14 cellular contexts compared by ENCODE assay signal in the genomic region with DNA sequence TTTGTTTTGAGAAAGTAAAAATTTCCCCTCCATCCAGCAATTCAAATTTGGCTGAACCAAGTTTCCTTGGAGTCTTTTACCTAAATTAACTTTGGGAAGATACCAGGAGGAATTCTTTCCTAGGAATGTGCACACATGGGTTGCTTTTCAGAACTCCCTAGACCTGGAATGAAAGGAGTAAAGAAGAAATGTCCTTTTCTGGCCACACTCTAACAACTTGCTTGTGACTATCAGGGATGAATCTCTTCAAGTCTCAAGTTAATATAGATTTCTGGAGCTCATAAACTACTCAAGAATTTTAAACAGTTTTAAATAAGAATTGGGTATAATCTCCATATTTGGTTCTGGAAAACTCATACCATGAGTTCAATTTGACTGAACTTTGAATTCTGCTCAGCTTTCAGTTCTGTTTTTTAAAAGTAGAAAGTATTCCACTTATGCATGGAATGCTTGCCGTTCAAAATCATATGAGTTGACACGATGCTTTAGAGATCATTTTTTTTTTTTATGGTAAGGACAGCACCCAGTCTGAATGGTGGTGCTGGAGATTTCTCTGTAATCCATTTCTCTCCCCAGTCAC. TPM values are rescaled to one million over a fixed set of nuclear protein-coding genes. Genes with fewer than 3 reads are reported as not detected.
DNase-seq lines count a peak whose midpoint lies in the region; ATAC-seq and TF ChIP-seq lines count a peak whose summit lies in the region.
"Had no signal": no experiment of that assay in that cellular context is flagged by ENCODE, and none has a peak within 500 bp of the region (broad histone marks: within the 10 kb centered on the region; RNA-seq: fewer than 3 reads in every experiment).

No MANE protein-coding gene starts in this region.

- intact Hi-C loops in activated B cell treated with CpG ODN at 0.5 μM for 24 hours (cut with micrococcal nuclease) (loop anchor here (1.0 kb wide), 2 partner anchors 8 to 13 kb away; a partner anchor contains a TSS), gastrocnemius medialis (cut with DNase I; ENCODE audit: low total_unique reads) (no loop called here), breast epithelium (cut with DNase I; ENCODE audit: low total_unique reads) (no loop called here)

- peaks cover 94% of the 10 kb centered on the region for H3K4me1 Mint-ChIP-seq in activated B cell treated with CpG ODN at 0.5 μM for 24 hours

- H3K4me3 ChIP-seq in gastrocnemius medialis (no peak overlapping the region), breast epithelium (no peak overlapping the region)
- H3K4me3 ChIP-seq: colonic mucosa, sigmoid colon, stomach had no signal

- H3K4me3 Mint-ChIP-seq in activated B cell treated with CpG ODN at 0.5 μM for 24 hours, result peak overlapping the region; percentile 76

- in situ Hi-C loops in gastrocnemius medialis (cut with MboI; ENCODE audit: low sequenced_read_pairs in 4 of 4), result no loop called here

- H3K9me3 ChIP-seq in gastrocnemius medialis, result peaks cover 0 to 6% (median 0%) of the 10 kb centered on the region in 3 donors
- peaks cover 0 to 5% of the 10 kb centered on the region in 2 donors for H3K9me3 ChIP-seq in breast epithelium
- H3K9me3 ChIP-seq: colonic mucosa, sigmoid colon had no signal

- POLR2A ChIA-PET in activated B cell treated with CpG ODN at 0.5 μM for 24 hours (lab: Charles Lee), result interaction anchor here (0.6 to 11.3 kb wide), 7 partner anchors 9 to 115 kb away, joined by 3 to 421 read pairs (median 5); a partner anchor contains a TSS

- peaks cover 2% of the 10 kb centered on the region for H3K9me3 Mint-ChIP-seq in activated B cell treated with CpG ODN at 0.5 μM for 24 hours

- CTCF ChIA-PET in activated B cell treated with CpG ODN at 0.5 μM for 24 hours (lab: Charles Lee), result no interaction called here

- ATAC-seq in activated CD4-positive, CD25-positive, alpha-beta regulatory T cell treated with anti-CD3 and anti-CD28 coated beads, Interleukin-2, amount 50 U/mL, for 24 hours, result peak; percentile 6 to 18
- ATAC-seq in HG02759 (IDR thresholded peaks at IDR 0.05; ENCODE audit: unreplicated experiment) (peak; percentile 32), activated B cell treated with CpG ODN at 0.5 μM for 24 hours (ENCODE audit: low read depth) (peak; percentile 46), gastrocnemius medialis (no peak)

- H3K36me3 Mint-ChIP-seq in activated B cell treated with CpG ODN at 0.5 μM for 24 hours (ENCODE audit: low read depth), result peaks cover 70% of the 10 kb centered on the region

- no peak for DNase-seq in activated CD4-positive, CD25-positive, alpha-beta regulatory T cell (lab: John Stamatoyannopoulos, UW)
- DNase-seq in activated B cell treated with CpG ODN at 0.5 μM for 24 hours (no peak), gastrocnemius medialis (no peak), breast epithelium (ENCODE audit: low spot score in 2 of 2) (no peak), DMS53 (lab: John Stamatoyannopoulos, UW) (no peak)
- DNase-seq in effector CD4-positive, alpha-beta T cell, result no peak
- DNase-seq: colonic mucosa, islet precursor cell, NCI-H1436, sigmoid colon, stomach had no signal

- TF ChIP-seq POLR2A in gastrocnemius medialis (IDR thresholded peaks at IDR 0.05), result no peak
- no peak for TF ChIP-seq POLR2A in breast epithelium (IDR thresholded peaks at IDR 0.05)

- H3K4me1 ChIP-seq in gastrocnemius medialis, result peaks cover 56 to 59% of the 10 kb centered on the region in 2 donors
- no peaks in the 10 kb centered on the region for H3K4me1 ChIP-seq in breast epithelium
- H3K4me1 ChIP-seq: colonic mucosa had no signal

- H3K27me3 Mint-ChIP-seq in activated B cell treated with CpG ODN at 0.5 μM for 24 hours, result no peaks in the 10 kb centered on the region

- H3K36me3 ChIP-seq in gastrocnemius medialis, result no peaks in the 10 kb centered on the region
- no peaks in the 10 kb centered on the region for H3K36me3 ChIP-seq in breast epithelium
- H3K36me3 ChIP-seq: colonic mucosa, sigmoid colon, stomach had no signal

- peak overlapping the region; percentile 97 for H3K27ac Mint-ChIP-seq in activated B cell treated with CpG ODN at 0.5 μM for 24 hours

- TF ChIP-seq CTCF in activated B cell treated with CpG ODN at 0.5 μM for 24 hours (IDR thresholded peaks at IDR 0.05) (no peak), gastrocnemius medialis (IDR thresholded peaks at IDR 0.05 in 4 of 5, conservative IDR thresholded peaks at IDR 0.05 in 1 of 5) (no peak), breast epithelium (IDR thresholded peaks at IDR 0.05) (no peak)

- H3K27me3 ChIP-seq in gastrocnemius medialis (no peaks in the 10 kb centered on the region), breast epithelium (no peaks in the 10 kb centered on the region)
- H3K27me3 ChIP-seq: colonic mucosa, sigmoid colon, stomach had no signal

- H3K27ac ChIP-seq in gastrocnemius medialis (peak overlapping the region; percentile 75 to 100 (median 93)), breast epithelium (no peak overlapping the region)
- H3K27ac ChIP-seq: 22Rv1, colonic mucosa had no signal

RNA-seq across cellular contexts. Expression of a gene that starts 7.7 kb away (rescaled TPM):
- total RNA-seq in activated B cell treated with CpG ODN at 0.5 μM for 24 hours (179 and 205 TPM in 2 replicates), gastrocnemius medialis (10 to 100 TPM; 10.0 to 22.5 (median 12.1) TPM), breast epithelium (10 to 100 TPM in 2 of 3 donors, 1 to 10 TPM in 1; 9.3 to 23.9 (median 13.1) TPM)

Comparison
In these comparisons a context has a peak if more than half of its experiments do, and no peak if none do; other contexts are left out.
1. ATAC-seq: peak in activated CD4-positive, CD25-positive, alpha-beta regulatory T cell treated with anti-CD3 and anti-CD28 coated beads, Interleukin-2, amount 50 U/mL, for 24 hours (2 of 2), HG02759 (single experiment) and activated B cell treated with CpG ODN at 0.5 μM for 24 hours (single experiment); none in gastrocnemius medialis (0 of 2).
2. H3K27ac ChIP-seq: peak in gastrocnemius medialis (4 of 4); none in breast epithelium (0 of 2).